Comparison of ENCODE assay signal across 9 cellular contexts in genomic region chr4:170035231-170035630, GRCh38.
"Had no signal": no experiment of that assay in that cellular context is flagged by ENCODE, and none has a peak within 500 bp of the region (broad histone marks: within the 10 kb centered on the region; RNA-seq: fewer than 3 reads in every experiment).

No MANE protein-coding gene starts in this region.

- H3K27ac ChIP-seq: GM23248 had no signal

- H3K4me3 ChIP-seq: GM23248, GM23338, HAP-1 had no signal

- H3K9me3 Mint-ChIP-seq: GM23338, H9, HFFc6 had no signal

- H3K36me3 ChIP-seq: HAP-1 had no signal

- ATAC-seq: GM23338, HCT116 had no signal

- H3K4me2 ChIP-seq: GM23338 had no signal

- H3K9me3 ChIP-seq: HAP-1 had no signal

- H2AFZ ChIP-seq: GM23248, GM23338 had no signal

- H3K4me3 Mint-ChIP-seq: GM23338, H9, HFFc6 had no signal

- H3K9ac ChIP-seq: GM23248 had no signal

- DNase-seq: GM23248, GOT3, H7, H9, HCEC 1CT, HFFc6 had no signal

- H3K27ac Mint-ChIP-seq: GM23338, H9, HFFc6 had no signal
